1 cellular context compared by ENCODE assay signal in genomic region chr2:9640403-9641104, GRCh38.
TF ChIP-seq lines count a peak whose summit lies in the region.

No MANE protein-coding gene starts in this region.

TF ChIP-seq in HepG2, 621 proteins besides CTCF, POLR2A, EP300 and RAD21 (continued from another document and continues in another):
- TF ChIP-seq, protein P1, sequence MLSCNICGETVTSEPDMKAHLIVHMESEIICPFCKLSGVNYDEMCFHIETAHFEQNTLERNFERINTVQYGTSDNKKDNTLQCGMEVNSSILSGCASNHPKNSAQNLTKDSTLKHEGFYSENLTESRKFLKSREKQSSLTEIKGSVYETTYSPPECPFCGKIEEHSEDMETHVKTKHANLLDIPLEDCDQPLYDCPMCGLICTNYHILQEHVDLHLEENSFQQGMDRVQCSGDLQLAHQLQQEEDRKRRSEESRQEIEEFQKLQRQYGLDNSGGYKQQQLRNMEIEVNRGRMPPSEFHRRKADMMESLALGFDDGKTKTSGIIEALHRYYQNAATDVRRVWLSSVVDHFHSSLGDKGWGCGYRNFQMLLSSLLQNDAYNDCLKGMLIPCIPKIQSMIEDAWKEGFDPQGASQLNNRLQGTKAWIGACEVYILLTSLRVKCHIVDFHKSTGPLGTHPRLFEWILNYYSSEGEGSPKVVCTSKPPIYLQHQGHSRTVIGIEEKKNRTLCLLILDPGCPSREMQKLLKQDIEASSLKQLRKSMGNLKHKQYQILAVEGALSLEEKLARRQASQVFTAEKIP (CRISPR knock-in tag; IDR thresholded peaks at IDR 0.05; ENCODE audit: borderline replicate concordance): no peak
- TF ChIP-seq ZNF281 (CRISPR knock-in tag; IDR thresholded peaks at IDR 0.05; ENCODE audit: borderline replicate concordance) (no peak), MTERF4 (CRISPR knock-in tag; IDR thresholded peaks at IDR 0.05) (no peak), ISL2 (CRISPR knock-in tag; IDR thresholded peaks at IDR 0.05) (no peak), NONO (IDR thresholded peaks at IDR 0.05) (no peak), NONO (CRISPR knock-in tag; conservative IDR thresholded peaks at IDR 0.05) (no peak), PBX2 (CRISPR knock-in tag; IDR thresholded peaks at IDR 0.05) (no peak), SPEN (CRISPR knock-in tag; IDR thresholded peaks at IDR 0.05; ENCODE audit: low read depth) (no peak), THAP11 (CRISPR knock-in tag; IDR thresholded peaks at IDR 0.05) (no peak), TCF7 (IDR thresholded peaks at IDR 0.05; ENCODE audit: low read depth) (no peak), CSRNP2 (CRISPR knock-in tag; conservative IDR thresholded peaks at IDR 0.05; ENCODE audit: low read depth) (0 out of 2 replicates have a peak, but pooled peaks have one; percentile 46), JUNB (CRISPR knock-in tag; IDR thresholded peaks at IDR 0.05; ENCODE audit: borderline replicate concordance) (peak; percentile 13; the same call in 1 of the 2 replicates), ZNF749 (CRISPR knock-in tag; IDR thresholded peaks at IDR 0.05; ENCODE audit: borderline replicate concordance) (0 out of 2 replicates have a peak, but pooled peaks have one; percentile 28), BHLHE40 (IDR thresholded peaks at IDR 0.05; ENCODE audit: low read length) (no peak), NPAS2 (CRISPR knock-in tag; IDR thresholded peaks at IDR 0.05; ENCODE audit: borderline replicate concordance) (no peak), SMARCE1 (IDR thresholded peaks at IDR 0.05; ENCODE audit: borderline replicate concordance) (no peak), CEBPB (IDR thresholded peaks at IDR 0.05; ENCODE audit: borderline replicate concordance, low read depth, low read length) (peak; percentile 63), GTF3A (CRISPR knock-in tag; conservative IDR thresholded peaks at IDR 0.05) (no peak), STAG1 (CRISPR knock-in tag; IDR thresholded peaks at IDR 0.05) (no peak), PCBP1 (IDR thresholded peaks at IDR 0.05; ENCODE audit: borderline replicate concordance, low read depth, low read length) (no peak), NR2F1 (CRISPR knock-in tag; IDR thresholded peaks at IDR 0.05) (no peak), HDAC1 (CRISPR knock-in tag; IDR thresholded peaks at IDR 0.05) (no peak), KMT2A (CRISPR knock-in tag; IDR thresholded peaks at IDR 0.05) (no peak), ZNF296 (CRISPR knock-in tag; conservative IDR thresholded peaks at IDR 0.05) (no peak), ZBTB7B (CRISPR knock-in tag; IDR thresholded peaks at IDR 0.05) (no peak), MEIS1 (CRISPR knock-in tag; IDR thresholded peaks at IDR 0.05; ENCODE audit: borderline replicate concordance) (no peak), PCBP2 (optimal IDR thresholded peaks at IDR 0.05; ENCODE audit: low read depth, low read length, poor library complexity, severe bottlenecking) (no peak), RNF2 (conservative IDR thresholded peaks at IDR 0.05; ENCODE audit: low read depth) (no peak), RFXANK (CRISPR knock-in tag; IDR thresholded peaks at IDR 0.05) (no peak), ZNF280B (CRISPR knock-in tag; IDR thresholded peaks at IDR 0.05; ENCODE audit: borderline replicate concordance) (no peak), ZNF607 (CRISPR knock-in tag; IDR thresholded peaks at IDR 0.05; ENCODE audit: borderline replicate concordance) (no peak), STAT5B (CRISPR knock-in tag; IDR thresholded peaks at IDR 0.05) (no peak), ZBTB7A (CRISPR knock-in tag; IDR thresholded peaks at IDR 0.05) (no peak)
- TF ChIP-seq, protein P2, sequence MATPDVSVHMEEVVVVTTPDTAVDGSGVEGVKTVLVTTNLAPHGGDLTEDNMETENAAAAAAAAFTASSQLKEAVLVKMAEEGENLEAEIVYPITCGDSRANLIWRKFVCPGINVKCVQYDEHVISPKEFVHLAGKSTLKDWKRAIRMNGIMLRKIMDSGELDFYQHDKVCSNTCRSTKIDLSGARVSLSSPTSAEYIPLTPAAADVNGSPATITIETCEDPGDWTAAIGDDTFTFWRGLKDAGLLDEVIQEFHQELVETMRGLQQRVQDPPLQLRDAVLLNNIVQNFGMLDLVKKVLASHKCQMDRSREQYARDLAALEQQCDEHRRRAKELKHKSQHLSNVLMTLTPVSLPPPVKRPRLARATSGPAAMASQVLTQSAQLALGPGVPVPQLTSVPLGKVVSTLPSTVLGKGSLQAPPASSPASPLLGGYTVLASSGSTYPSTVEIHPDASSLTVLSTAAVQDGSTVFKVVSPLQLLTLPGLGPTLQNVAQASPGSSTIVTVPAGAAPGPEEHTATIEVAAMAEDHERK (CRISPR knock-in tag; IDR thresholded peaks at IDR 0.05; ENCODE audit: low read depth): no peak
- TF ChIP-seq, protein P3, sequence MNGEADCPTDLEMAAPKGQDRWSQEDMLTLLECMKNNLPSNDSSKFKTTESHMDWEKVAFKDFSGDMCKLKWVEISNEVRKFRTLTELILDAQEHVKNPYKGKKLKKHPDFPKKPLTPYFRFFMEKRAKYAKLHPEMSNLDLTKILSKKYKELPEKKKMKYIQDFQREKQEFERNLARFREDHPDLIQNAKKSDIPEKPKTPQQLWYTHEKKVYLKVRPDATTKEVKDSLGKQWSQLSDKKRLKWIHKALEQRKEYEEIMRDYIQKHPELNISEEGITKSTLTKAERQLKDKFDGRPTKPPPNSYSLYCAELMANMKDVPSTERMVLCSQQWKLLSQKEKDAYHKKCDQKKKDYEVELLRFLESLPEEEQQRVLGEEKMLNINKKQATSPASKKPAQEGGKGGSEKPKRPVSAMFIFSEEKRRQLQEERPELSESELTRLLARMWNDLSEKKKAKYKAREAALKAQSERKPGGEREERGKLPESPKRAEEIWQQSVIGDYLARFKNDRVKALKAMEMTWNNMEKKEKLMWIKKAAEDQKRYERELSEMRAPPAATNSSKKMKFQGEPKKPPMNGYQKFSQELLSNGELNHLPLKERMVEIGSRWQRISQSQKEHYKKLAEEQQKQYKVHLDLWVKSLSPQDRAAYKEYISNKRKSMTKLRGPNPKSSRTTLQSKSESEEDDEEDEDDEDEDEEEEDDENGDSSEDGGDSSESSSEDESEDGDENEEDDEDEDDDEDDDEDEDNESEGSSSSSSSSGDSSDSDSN (CRISPR knock-in tag; IDR thresholded peaks at IDR 0.05): no peak
- TF ChIP-seq, protein P4, sequence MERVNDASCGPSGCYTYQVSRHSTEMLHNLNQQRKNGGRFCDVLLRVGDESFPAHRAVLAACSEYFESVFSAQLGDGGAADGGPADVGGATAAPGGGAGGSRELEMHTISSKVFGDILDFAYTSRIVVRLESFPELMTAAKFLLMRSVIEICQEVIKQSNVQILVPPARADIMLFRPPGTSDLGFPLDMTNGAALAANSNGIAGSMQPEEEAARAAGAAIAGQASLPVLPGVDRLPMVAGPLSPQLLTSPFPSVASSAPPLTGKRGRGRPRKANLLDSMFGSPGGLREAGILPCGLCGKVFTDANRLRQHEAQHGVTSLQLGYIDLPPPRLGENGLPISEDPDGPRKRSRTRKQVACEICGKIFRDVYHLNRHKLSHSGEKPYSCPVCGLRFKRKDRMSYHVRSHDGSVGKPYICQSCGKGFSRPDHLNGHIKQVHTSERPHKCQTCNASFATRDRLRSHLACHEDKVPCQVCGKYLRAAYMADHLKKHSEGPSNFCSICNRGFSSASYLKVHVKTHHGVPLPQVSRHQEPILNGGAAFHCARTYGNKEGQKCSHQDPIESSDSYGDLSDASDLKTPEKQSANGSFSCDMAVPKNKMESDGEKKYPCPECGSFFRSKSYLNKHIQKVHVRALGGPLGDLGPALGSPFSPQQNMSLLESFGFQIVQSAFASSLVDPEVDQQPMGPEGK (CRISPR knock-in tag; IDR thresholded peaks at IDR 0.05): peak; percentile 11; the same call in 1 of the 2 replicates
- TF ChIP-seq, protein P5, sequence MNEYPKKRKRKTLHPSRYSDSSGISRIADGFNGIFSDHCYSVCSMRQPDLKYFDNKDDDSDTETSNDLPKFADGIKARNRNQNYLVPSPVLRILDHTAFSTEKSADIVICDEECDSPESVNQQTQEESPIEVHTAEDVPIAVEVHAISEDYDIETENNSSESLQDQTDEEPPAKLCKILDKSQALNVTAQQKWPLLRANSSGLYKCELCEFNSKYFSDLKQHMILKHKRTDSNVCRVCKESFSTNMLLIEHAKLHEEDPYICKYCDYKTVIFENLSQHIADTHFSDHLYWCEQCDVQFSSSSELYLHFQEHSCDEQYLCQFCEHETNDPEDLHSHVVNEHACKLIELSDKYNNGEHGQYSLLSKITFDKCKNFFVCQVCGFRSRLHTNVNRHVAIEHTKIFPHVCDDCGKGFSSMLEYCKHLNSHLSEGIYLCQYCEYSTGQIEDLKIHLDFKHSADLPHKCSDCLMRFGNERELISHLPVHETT (CRISPR knock-in tag; conservative IDR thresholded peaks at IDR 0.05): no peak
- TF ChIP-seq, protein P6, sequence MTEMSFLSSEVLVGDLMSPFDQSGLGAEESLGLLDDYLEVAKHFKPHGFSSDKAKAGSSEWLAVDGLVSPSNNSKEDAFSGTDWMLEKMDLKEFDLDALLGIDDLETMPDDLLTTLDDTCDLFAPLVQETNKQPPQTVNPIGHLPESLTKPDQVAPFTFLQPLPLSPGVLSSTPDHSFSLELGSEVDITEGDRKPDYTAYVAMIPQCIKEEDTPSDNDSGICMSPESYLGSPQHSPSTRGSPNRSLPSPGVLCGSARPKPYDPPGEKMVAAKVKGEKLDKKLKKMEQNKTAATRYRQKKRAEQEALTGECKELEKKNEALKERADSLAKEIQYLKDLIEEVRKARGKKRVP (CRISPR knock-in tag; IDR thresholded peaks at IDR 0.05): peak in 1 of 2 experiments; percentile 77; a peak in 2 of 4 replicates
- TF ChIP-seq, protein P7, sequence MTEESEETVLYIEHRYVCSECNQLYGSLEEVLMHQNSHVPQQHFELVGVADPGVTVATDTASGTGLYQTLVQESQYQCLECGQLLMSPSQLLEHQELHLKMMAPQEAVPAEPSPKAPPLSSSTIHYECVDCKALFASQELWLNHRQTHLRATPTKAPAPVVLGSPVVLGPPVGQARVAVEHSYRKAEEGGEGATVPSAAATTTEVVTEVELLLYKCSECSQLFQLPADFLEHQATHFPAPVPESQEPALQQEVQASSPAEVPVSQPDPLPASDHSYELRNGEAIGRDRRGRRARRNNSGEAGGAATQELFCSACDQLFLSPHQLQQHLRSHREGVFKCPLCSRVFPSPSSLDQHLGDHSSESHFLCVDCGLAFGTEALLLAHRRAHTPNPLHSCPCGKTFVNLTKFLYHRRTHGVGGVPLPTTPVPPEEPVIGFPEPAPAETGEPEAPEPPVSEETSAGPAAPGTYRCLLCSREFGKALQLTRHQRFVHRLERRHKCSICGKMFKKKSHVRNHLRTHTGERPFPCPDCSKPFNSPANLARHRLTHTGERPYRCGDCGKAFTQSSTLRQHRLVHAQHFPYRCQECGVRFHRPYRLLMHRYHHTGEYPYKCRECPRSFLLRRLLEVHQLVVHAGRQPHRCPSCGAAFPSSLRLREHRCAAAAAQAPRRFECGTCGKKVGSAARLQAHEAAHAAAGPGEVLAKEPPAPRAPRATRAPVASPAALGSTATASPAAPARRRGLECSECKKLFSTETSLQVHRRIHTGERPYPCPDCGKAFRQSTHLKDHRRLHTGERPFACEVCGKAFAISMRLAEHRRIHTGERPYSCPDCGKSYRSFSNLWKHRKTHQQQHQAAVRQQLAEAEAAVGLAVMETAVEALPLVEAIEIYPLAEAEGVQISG (CRISPR knock-in tag; IDR thresholded peaks at IDR 0.05): no peak
